29 cellular contexts compared by ENCODE assay signal in genomic region chr15:26261966-26262365, GRCh38.
"Had no signal": no experiment of that assay in that cellular context is flagged by ENCODE, and none has a peak within 500 bp of the region (broad histone marks: within the 10 kb centered on the region; RNA-seq: fewer than 3 reads in every experiment).

No MANE protein-coding gene starts in this region.

- H3K27ac ChIP-seq: brain microvascular endothelial cell, esophagus muscularis mucosa, WERI-Rb-1 had no signal

- H3K27me3 ChIP-seq: brain microvascular endothelial cell, esophagus muscularis mucosa, gastroesophageal sphincter had no signal

- H3K36me3 ChIP-seq: brain microvascular endothelial cell, esophagus muscularis mucosa, gastroesophageal sphincter, WERI-Rb-1 had no signal

- H3K4me3 ChIP-seq: esophagus muscularis mucosa, gastroesophageal sphincter had no signal

- ATAC-seq: activated CD4-positive, CD25-positive, alpha-beta regulatory T cell treated with anti-CD3 and anti-CD28 coated beads, Interleukin-2, amount 50 U/mL, for 24 hours; activated CD8-positive, alpha-beta T cell treated with anti-CD3 and anti-CD28 coated beads for 36 hours; activated T-cell treated with anti-CD3 and anti-CD28 coated beads, Interleukin-2, amount 50 U/mL, for 4 hours; activated T-helper 17 cell treated with anti-CD3 and anti-CD28 coated beads, Interleukin-2, amount 50 U/mL, for 72 hours; effector memory CD8-positive, alpha-beta T cell; T-helper 17 cell had no signal

- H3K9me3 ChIP-seq: esophagus muscularis mucosa, gastroesophageal sphincter had no signal

- DNase-seq: activated B cell treated with CpG ODN at 0.5 μM for 24 hours; activated CD4-positive, alpha-beta T cell treated with anti-CD3 and anti-CD28 coated beads for 48 hours; activated CD4-positive, alpha-beta T cell treated with anti-CD3 and anti-CD28 coated beads, Interleukin-2, amount 50 U/mL, for 1 hour; activated CD4-positive, alpha-beta T cell treated with anti-CD3 and anti-CD28 coated beads, Interleukin-2, amount 50 U/mL, for 48 hours; activated CD8-positive, alpha-beta memory T cell treated with anti-CD3 and anti-CD28 coated beads for 24 hours; activated CD8-positive, alpha-beta T cell treated with anti-CD3 and anti-CD28 coated beads for 36 hours; activated effector memory CD4-positive, alpha-beta T cell treated with Interleukin-2 at 50 U/mL for 16 hours; activated gamma-delta T cell treated with Interleukin-2 at 50 U/mL for 16 hours; activated naive CD4-positive, alpha-beta T cell treated with anti-CD3 and anti-CD28 coated beads, Interleukin-2, amount 50 U/mL, for 16 hours; activated naive CD4-positive, alpha-beta T cell treated with Interleukin-2 at 50 U/mL for 16 hours; activated T-cell treated with anti-CD3 and anti-CD28 coated beads, Interleukin-2, amount 50 U/mL, for 4 hours; amniotic stem cell; anterior cingulate cortex; brain microvascular endothelial cell; caudate nucleus; cortex of kidney; dermis blood vessel endothelial cell; effector CD4-positive, alpha-beta T cell; effector memory CD8-positive, alpha-beta T cell; erythroblast; foreskin melanocyte; T-helper 1 cell; T-helper 17 cell; T1000; WERI-Rb-1 had no signal
